In genomic region chr14:90630407-90630806, GRCh38 we compare ENCODE assay signal across 20 cellular contexts.
A peak's percentile ranks its signal among the peaks of the same experiment; 100 is the strongest.
DNase-seq lines count a peak whose midpoint lies in the region; ATAC-seq and TF ChIP-seq lines count a peak whose summit lies in the region.
"Had no signal": no experiment of that assay in that cellular context is flagged by ENCODE, and none has a peak within 500 bp of the region (broad histone marks: within the 10 kb centered on the region; RNA-seq: fewer than 3 reads in every experiment).

No MANE protein-coding gene starts in this region.

- H3F3A ChIP-seq in smooth muscle cell (ENCODE audit: low read depth), result no peaks in the 10 kb centered on the region

- no peak overlapping the region for H2AFZ ChIP-seq in smooth muscle cell (ENCODE audit: low read depth)

- CTCF ChIA-PET in activated CD4-positive, alpha-beta T cell treated with anti-CD3 and anti-CD28 coated beads for 36 hours (lab: Charles Lee), result no interaction called here

- H3K4me3 ChIP-seq in lung (no peak overlapping the region), smooth muscle cell (no peak overlapping the region)
- H3K4me3 ChIP-seq: ascending aorta had no signal

- peaks cover 11 to 18% of the 10 kb centered on the region in 2 donors for H3K4me1 ChIP-seq in lung (ENCODE audit: control insufficient read depth in 2 of 2, insufficient read depth in 2 of 2, low read length in 2 of 2)
- H3K4me1 ChIP-seq in smooth muscle cell (ENCODE audit: low read depth), result peaks cover 6% of the 10 kb centered on the region

- H3K27ac ChIP-seq in caudate nucleus (ENCODE audit: low read depth, low read length) (peak overlapping the region; percentile 50), lung (ENCODE audit: low read depth in 1 of 2, low read length in 1 of 2) (peak overlapping the region in 1 of 2 donors; percentile 84), smooth muscle cell (ENCODE audit: low read depth) (no peak overlapping the region)
- H3K27ac ChIP-seq: 22Rv1, ascending aorta had no signal

- H3K9ac ChIP-seq in smooth muscle cell (ENCODE audit: low read depth), result no peak overlapping the region

- ATAC-seq in activated CD4-positive, alpha-beta T cell treated with anti-CD3 and anti-CD28 coated beads for 36 hours, result no peak
- ATAC-seq in lung (ENCODE audit: insufficient read depth, low FRiP score), result peak; percentile 46
- no peak for ATAC-seq in HG02588 (IDR thresholded peaks at IDR 0.05; ENCODE audit: unreplicated experiment)
- ATAC-seq: activated T-helper 17 cell treated with anti-CD3 and anti-CD28 coated beads, Interleukin-2, amount 50 U/mL, for 72 hours; Panc1; T-helper 17 cell had no signal

- H3K27ac Mint-ChIP-seq in activated CD4-positive, alpha-beta T cell treated with anti-CD3 and anti-CD28 coated beads for 36 hours, result no peak overlapping the region
- H3K27ac Mint-ChIP-seq: activated CD4-positive, alpha-beta T cell treated with anti-CD3 and anti-CD28 coated beads, Interleukin-2, amount 10 ng/mL, durations not matched to agents 24 days and 14 days; activated T-helper 17 cell treated with anti-CD3 and anti-CD28 coated beads, Interleukin-2, amount 50 U/mL, for 72 hours; CD8-positive, alpha-beta memory T cell; naive B cell; T-helper 17 cell had no signal

- POLR2A ChIA-PET in activated CD4-positive, alpha-beta T cell treated with anti-CD3 and anti-CD28 coated beads for 36 hours (lab: Charles Lee), result no interaction called here

- H3K9me3 Mint-ChIP-seq in activated CD4-positive, alpha-beta T cell treated with anti-CD3 and anti-CD28 coated beads for 36 hours (ENCODE audit: low read depth), result no peaks in the 10 kb centered on the region
- H3K9me3 Mint-ChIP-seq: activated CD4-positive, alpha-beta T cell treated with anti-CD3 and anti-CD28 coated beads, Interleukin-2, amount 10 ng/mL, durations not matched to agents 24 days and 14 days; activated T-helper 17 cell treated with anti-CD3 and anti-CD28 coated beads, Interleukin-2, amount 50 U/mL, for 72 hours; CD8-positive, alpha-beta memory T cell; naive B cell had no signal

- H4K20me1 ChIP-seq in smooth muscle cell (ENCODE audit: low read depth), result no peaks in the 10 kb centered on the region

- peaks cover 0 to 1% of the 10 kb centered on the region in 2 donors for H3K36me3 ChIP-seq in lung (ENCODE audit: control insufficient read depth in 2 of 2, insufficient read depth in 2 of 2, low read length in 2 of 2)
- H3K36me3 ChIP-seq in smooth muscle cell (ENCODE audit: low read depth), result no peaks in the 10 kb centered on the region
- H3K36me3 ChIP-seq: ascending aorta had no signal

- no peaks in the 10 kb centered on the region for H3K79me2 ChIP-seq in smooth muscle cell (ENCODE audit: low read depth)

- no peaks in the 10 kb centered on the region for H3K4me1 Mint-ChIP-seq in activated CD4-positive, alpha-beta T cell treated with anti-CD3 and anti-CD28 coated beads for 36 hours
- H3K4me1 Mint-ChIP-seq: activated T-helper 17 cell treated with anti-CD3 and anti-CD28 coated beads, Interleukin-2, amount 50 U/mL, for 72 hours; CD8-positive, alpha-beta memory T cell had no signal

- 37 to 43% methylated on average over 7 of the region's 7 CpGs for WGBS in lung, 2 donors
- WGBS in smooth muscle cell (ENCODE audit: low lambda C conversion rate), result 87% methylated on average over 7 of the region's 7 CpGs

- TF ChIP-seq CTCF in lung (IDR thresholded peaks at IDR 0.05; ENCODE audit: control extremely low read depth, extremely low read depth) (no peak), smooth muscle cell (IDR thresholded peaks at IDR 0.05; ENCODE audit: borderline replicate concordance, insufficient read depth, poor library complexity, severe bottlenecking) (no peak)

- no peaks in the 10 kb centered on the region for H3K27me3 Mint-ChIP-seq in activated CD4-positive, alpha-beta T cell treated with anti-CD3 and anti-CD28 coated beads for 36 hours
- H3K27me3 Mint-ChIP-seq: activated CD4-positive, alpha-beta T cell treated with anti-CD3 and anti-CD28 coated beads, Interleukin-2, amount 10 ng/mL, durations not matched to agents 24 days and 14 days; naive B cell had no signal

- H3K36me3 Mint-ChIP-seq in activated CD4-positive, alpha-beta T cell treated with anti-CD3 and anti-CD28 coated beads for 36 hours (ENCODE audit: low read depth), result no peaks in the 10 kb centered on the region
- H3K36me3 Mint-ChIP-seq: CD8-positive, alpha-beta memory T cell; naive B cell had no signal

- no peaks in the 10 kb centered on the region for H3K27me3 ChIP-seq in lung (ENCODE audit: control insufficient read depth, insufficient read depth)
- no peaks in the 10 kb centered on the region for H3K27me3 ChIP-seq in smooth muscle cell (ENCODE audit: low read depth)
- H3K27me3 ChIP-seq: ascending aorta had no signal

- H3K9me3 ChIP-seq in lung (ENCODE audit: control insufficient read depth in 2 of 2, insufficient read depth in 1 of 2, low read length in 1 of 2), result no peaks in the 10 kb centered on the region
- no peaks in the 10 kb centered on the region for H3K9me3 ChIP-seq in smooth muscle cell (replicated peaks; ENCODE audit: low read depth)
- H3K9me3 ChIP-seq: ascending aorta had no signal

- no peak overlapping the region for H3K4me2 ChIP-seq in smooth muscle cell

- DNase-seq in activated CD4-positive, alpha-beta T cell treated with anti-CD3 and anti-CD28 coated beads for 36 hours, result peak; percentile 20
- no peak for DNase-seq in activated CD4-positive, alpha-beta T cell treated with anti-CD3 and anti-CD28 coated beads for 1 hour
- no peak for DNase-seq in caudate nucleus (lab: John Stamatoyannopoulos, UW)
- DNase-seq in lung (ENCODE audit: low spot score), result peak; percentile 63
- DNase-seq in superior temporal gyrus (ENCODE audit: extremely low spot score), result peak; percentile 46
- DNase-seq in smooth muscle cell (lab: John Stamatoyannopoulos, UW; ENCODE audit: unreplicated experiment), result no peak
- DNase-seq in NCI-H1105 (lab: John Stamatoyannopoulos, UW), result no peak
- DNase-seq: activated CD4-positive, alpha-beta T cell treated with anti-CD3 and anti-CD28 coated beads, Interleukin-2, amount 10 ng/mL, durations not matched to agents 24 days and 14 days; CD8-positive, alpha-beta memory T cell; effector CD4-positive, alpha-beta T cell; GOT3; islet precursor cell; naive B cell; NCI-H226; T-helper 17 cell had no signal

- no peak overlapping the region for H3K4me3 Mint-ChIP-seq in activated CD4-positive, alpha-beta T cell treated with anti-CD3 and anti-CD28 coated beads for 36 hours
- H3K4me3 Mint-ChIP-seq: activated CD4-positive, alpha-beta T cell treated with anti-CD3 and anti-CD28 coated beads, Interleukin-2, amount 10 ng/mL, durations not matched to agents 24 days and 14 days; activated T-helper 17 cell treated with anti-CD3 and anti-CD28 coated beads, Interleukin-2, amount 50 U/mL, for 72 hours; CD8-positive, alpha-beta memory T cell; naive B cell; T-helper 17 cell had no signal

- intact Hi-C loops in activated CD4-positive, alpha-beta T cell treated with anti-CD3 and anti-CD28 coated beads for 36 hours (cut with DNase I, micrococcal nuclease), result no loop called here

Comparison
In these comparisons a context has a peak if more than half of its experiments do, and no peak if none do; other contexts are left out.
1. DNase-seq: peak in activated CD4-positive, alpha-beta T cell treated with anti-CD3 and anti-CD28 coated beads for 36 hours (single experiment), lung (single experiment) and superior temporal gyrus (single experiment); none in activated CD4-positive, alpha-beta T cell treated with anti-CD3 and anti-CD28 coated beads for 1 hour (single experiment), caudate nucleus (0 of 61), smooth muscle cell (single experiment) and NCI-H1105 (single experiment).